Comparison of ENCODE assay signal across 1 cellular context in genomic region chr14:61593330-61593729, GRCh38.
TF ChIP-seq lines count a peak whose summit lies in the region.

No MANE protein-coding gene starts in this region.

TF ChIP-seq in HEK293, 187 proteins besides CTCF, POLR2A, EP300 and RAD21:
- TF ChIP-seq ZNF148 (tag by site-specific recombination; IDR thresholded peaks at IDR 0.05; ENCODE audit: borderline replicate concordance) (no peak), ZNF560 (tag by site-specific recombination; IDR thresholded peaks at IDR 0.05; ENCODE audit: borderline replicate concordance) (no peak), MZF1 (tag by site-specific recombination; IDR thresholded peaks at IDR 0.05; ENCODE audit: borderline replicate concordance) (no peak), TRIM28 (IDR thresholded peaks at IDR 0.05; ENCODE audit: borderline replicate concordance, low read length) (peak; percentile 50; the same call in 1 of the 2 replicates), ZNF548 (tag by site-specific recombination; IDR thresholded peaks at IDR 0.05) (no peak), ZBTB21 (tag by site-specific recombination; IDR thresholded peaks at IDR 0.05) (no peak)
